Comparison of ENCODE assay signal across 9 cellular contexts in the genomic region with DNA sequence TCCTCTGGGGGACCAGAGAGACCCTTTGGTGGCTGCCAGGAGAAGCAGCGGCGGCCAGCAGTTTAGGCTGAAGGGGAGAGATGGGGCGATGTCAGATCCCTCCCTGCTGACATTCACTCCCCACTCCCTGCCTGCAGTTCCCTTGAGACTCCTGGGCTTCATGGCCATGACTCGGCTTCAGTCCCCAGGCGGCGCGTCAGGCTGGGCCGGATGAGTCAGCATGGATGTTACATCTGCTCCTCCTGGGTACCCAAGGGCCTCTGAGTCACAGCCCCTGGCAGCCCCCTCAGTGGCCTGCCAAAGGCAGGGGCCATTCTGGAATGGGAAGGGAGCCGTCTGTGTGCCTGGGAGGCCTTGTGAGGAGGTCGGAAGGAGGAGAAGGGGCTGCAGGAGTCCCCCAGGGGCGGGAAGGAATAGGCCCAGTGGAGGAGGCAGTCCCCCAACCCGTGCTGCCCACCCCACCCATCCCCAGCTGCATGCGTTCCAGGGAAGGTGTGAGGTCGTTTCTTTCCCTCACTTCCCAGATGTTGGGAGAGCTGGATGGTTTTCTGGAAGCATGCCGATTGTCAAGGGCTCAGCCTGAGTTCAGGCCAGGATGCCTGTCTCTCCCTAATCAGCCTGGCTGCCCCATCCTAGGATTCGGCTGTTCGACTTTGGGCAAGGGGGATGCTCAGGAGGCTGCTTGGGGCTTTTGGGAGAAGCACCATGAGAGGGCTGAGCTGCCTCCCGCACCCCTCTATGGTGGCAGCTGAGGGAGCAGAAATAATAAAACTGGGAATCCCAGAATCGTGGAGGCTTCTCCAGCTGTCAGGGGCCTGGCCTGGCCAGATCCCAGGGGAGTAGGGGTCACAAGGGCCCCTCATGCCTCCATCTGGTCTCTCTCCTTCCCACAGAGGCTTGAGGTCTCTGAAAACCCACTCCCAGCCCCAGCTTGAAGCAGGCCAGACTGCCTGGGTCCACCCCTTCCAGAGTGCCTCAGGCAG. TPM values are rescaled to one million over a fixed set of nuclear protein-coding genes. Genes with fewer than 3 reads are reported as not detected.
A peak's percentile ranks its signal among the peaks of the same experiment; 100 is the strongest.
DNase-seq lines count a peak whose midpoint lies in the region; ATAC-seq, FAIRE-seq and TF ChIP-seq lines count a peak whose summit lies in the region.
"Had no signal": no experiment of that assay in that cellular context is flagged by ENCODE, and none has a peak within 500 bp of the region (broad histone marks: within the 10 kb centered on the region; RNA-seq: fewer than 3 reads in every experiment).

No MANE protein-coding gene starts in this region.

- ATAC-seq in HG03280 (IDR thresholded peaks at IDR 0.05; ENCODE audit: unreplicated experiment) (no peak), GM18520 (IDR thresholded peaks at IDR 0.05; ENCODE audit: unreplicated experiment) (no peak)

- no peak for FAIRE-seq in H54 (lab: Jason Lieb, UNC)

- DNase-seq in A172 (ENCODE audit: low spot score) (peak; percentile 96), H54 (ENCODE audit: insufficient read length, low spot score) (peak; percentile 99), SK-MEL-5 (ENCODE audit: low read depth, low spot score) (peak; percentile 29), left ventricle myocardium inferior (peak; percentile 46), NCI-H510A (lab: John Stamatoyannopoulos, UW) (no peak), GM10266 (ENCODE audit: extremely low spot score) (no peak)
- DNase-seq: stimulated activated CD4-positive, alpha-beta T cell treated with anti-CD3 and anti-CD28 coated beads, Interleukin-4, amount 100 ng/mL, for 1 hour had no signal

- TF ChIP-seq CTCF in left ventricle myocardium inferior (IDR thresholded peaks at IDR 0.05; ENCODE audit: borderline replicate concordance) (no peak), GM10266 (IDR thresholded peaks at IDR 0.05; ENCODE audit: control insufficient read depth, insufficient read depth, low read depth, missing control alignments) (no peak)

- no peak for TF ChIP-seq POLR2A in H54 (IDR thresholded peaks at IDR 0.05; ENCODE audit: low read depth, low read length)

- no peaks in the 10 kb centered on the region for H3K4me1 ChIP-seq in left ventricle myocardium inferior

- H3K27me3 ChIP-seq in left ventricle myocardium inferior (ENCODE audit: low read depth): peaks cover 40% of the 10 kb centered on the region

- no peaks in the 10 kb centered on the region for H3K36me3 ChIP-seq in left ventricle myocardium inferior

- H3K9me3 ChIP-seq in left ventricle myocardium inferior (replicated peaks): no peaks in the 10 kb centered on the region

- in situ Hi-C loops in SK-MEL-5 (cut with HindIII; ENCODE audit: low pct_unique_long_range_greater_than_20kb, low sequenced_read_pairs): no loop called here

- no peak overlapping the region for H3K4me3 ChIP-seq in left ventricle myocardium inferior

- intact Hi-C loops in left ventricle myocardium inferior (cut with micrococcal nuclease): no loop called here

- H3K27ac ChIP-seq in left ventricle myocardium inferior (replicated peaks): no peak overlapping the region

RNA-seq across cellular contexts. Expression of gene RHBDL3, which starts 9.7 kb away (rescaled TPM):
- 3.7 TPM in 2 replicates for total RNA-seq in A172 (2014; rRNA removed; shearing (Covaris generic))
- 1.9 TPM in 2 replicates for total RNA-seq in SK-MEL-5 (2014; rRNA removed; shearing (Covaris generic))
- polyA plus RNA-seq in SK-MEL-5 (2015; cell fraction: cytosol; rRNA removed): 1.4 TPM in 2 replicates
- polyA plus RNA-seq in SK-MEL-5 (2015; cell fraction: nucleus; rRNA removed): 3.6 and 4.8 TPM in 2 replicates
- 4.7 TPM for total RNA-seq in left ventricle myocardium inferior

Comparison
In these comparisons a context has a peak if more than half of its experiments do, and no peak if none do; other contexts are left out.
1. DNase-seq: peak in A172 (single experiment), H54 (single experiment), SK-MEL-5 (single experiment) and left ventricle myocardium inferior (single experiment); none in NCI-H510A (single experiment) and GM10266 (single experiment).